Comparison of ENCODE assay signal across 20 cellular contexts in genomic region chr15:80747317-80748053, GRCh38. TPM values are rescaled to one million over a fixed set of nuclear protein-coding genes. Genes with fewer than 3 reads are reported as not detected.
A peak's percentile ranks its signal among the peaks of the same experiment; 100 is the strongest.
DNase-seq lines count a peak whose midpoint lies in the region; ATAC-seq and TF ChIP-seq lines count a peak whose summit lies in the region.
"Had no signal": no experiment of that assay in that cellular context is flagged by ENCODE, and none has a peak within 500 bp of the region (broad histone marks: within the 10 kb centered on the region; RNA-seq: fewer than 3 reads in every experiment).

No MANE protein-coding gene starts in this region.

- H3K27me3 ChIP-seq in WERI-Rb-1 (ENCODE audit: insufficient read depth, low read depth, severe bottlenecking) (no peaks in the 10 kb centered on the region), iPS-20b (ENCODE audit: insufficient read depth, low read length) (no peaks in the 10 kb centered on the region), aorta (ENCODE audit: control insufficient read depth in 1 of 2, insufficient read depth in 2 of 2, low read length in 1 of 2) (no peaks in the 10 kb centered on the region)
- no peaks in the 10 kb centered on the region for H3K27me3 ChIP-seq in CD8-positive, alpha-beta memory T cell (ENCODE audit: insufficient read depth, low read length, poor library complexity, severe bottlenecking)
- H3K27me3 ChIP-seq: heart right ventricle had no signal

- H3K9me3 ChIP-seq in WERI-Rb-1 (ENCODE audit: severe bottlenecking) (no peaks in the 10 kb centered on the region), iPS-20b (ENCODE audit: insufficient read depth, low read depth, low read length) (no peaks in the 10 kb centered on the region), aorta (ENCODE audit: control insufficient read depth, low read length) (no peaks in the 10 kb centered on the region)
- H3K9me3 ChIP-seq in CD8-positive, alpha-beta memory T cell (ENCODE audit: low read length): no peaks in the 10 kb centered on the region

- WGBS in aorta, 2 donors: 75 to 80% methylated on average over 16 of the region's 16 CpGs

- H3K4me1 ChIP-seq in iPS-20b (ENCODE audit: insufficient read depth, low read length) (peaks cover 25% of the 10 kb centered on the region), aorta (ENCODE audit: control insufficient read depth in 1 of 2, insufficient read depth in 2 of 2, low read length in 2 of 2) (no peaks in the 10 kb centered on the region)
- no peaks in the 10 kb centered on the region for H3K4me1 ChIP-seq in CD8-positive, alpha-beta memory T cell (ENCODE audit: insufficient read depth, low read length)
- H3K4me1 ChIP-seq: heart right ventricle had no signal

- 0 out of 2 replicates have a peak, but pooled peaks have one; percentile 6 for TF ChIP-seq CTCF in WERI-Rb-1 (IDR thresholded peaks at IDR 0.05; ENCODE audit: low read depth, low read length)

- CTCF ChIA-PET in CD8-positive, alpha-beta memory T cell (lab: Charles Lee): no interaction called here

- no peak overlapping the region for H3K4me3 ChIP-seq in WERI-Rb-1 (ENCODE audit: low read depth, low read length)
- H3K4me3 ChIP-seq in iPS-20b (ENCODE audit: low read length): peak overlapping the region; percentile 8; the same call in 1 of the 2 replicates
- peak overlapping the region; percentile 34 for H3K4me3 ChIP-seq in skeletal muscle cell (ENCODE audit: low read depth, low read length)
- no peak overlapping the region for H3K4me3 ChIP-seq in CD8-positive, alpha-beta memory T cell (ENCODE audit: low read length)
- no peak overlapping the region for H3K4me3 ChIP-seq in aorta (ENCODE audit: low read length in 2 of 2)
- H3K4me3 ChIP-seq: heart right ventricle had no signal

- no peak for ATAC-seq in aorta (ENCODE audit: low FRiP score)
- ATAC-seq: heart right ventricle had no signal

- intact Hi-C loops in aorta (cut with DNase I): no loop called here

- no peak overlapping the region for H3K9ac ChIP-seq in iPS-20b (ENCODE audit: low read depth, low read length)

- peaks cover 0 to 8% (median 0%) of the 10 kb centered on the region in 5 donors for H3K9me3 Mint-ChIP-seq in CD8-positive, alpha-beta memory T cell

- H3K4me3 Mint-ChIP-seq in CD8-positive, alpha-beta memory T cell: no peak overlapping the region
- H3K4me3 Mint-ChIP-seq: activated naive CD8-positive, alpha-beta T cell treated with anti-CD3 and anti-CD28 coated beads for 36 hours; memory B cell had no signal

- POLR2A ChIA-PET in CD8-positive, alpha-beta memory T cell (lab: Charles Lee): no interaction called here

- DNase-seq in NCI-H748 (lab: John Stamatoyannopoulos, UW; ENCODE audit: unreplicated experiment) (peak; percentile 51), NCI-H748 treated with DMSO at 0.1 percent for 48 hours (lab: John Stamatoyannopoulos, UW) (no peak), WERI-Rb-1 (no peak), skeletal muscle cell (ENCODE audit: low read depth) (no peak), NCI-H2029 treated with DMSO at 0.1 percent for 48 hours (lab: John Stamatoyannopoulos, UW) (no peak), aorta (no peak)
- DNase-seq in CD8-positive, alpha-beta memory T cell: no peak
- DNase-seq: activated CD4-positive, CD25-positive, alpha-beta regulatory T cell; activated naive CD8-positive, alpha-beta T cell treated with anti-CD3 and anti-CD28 coated beads for 36 hours; DMS79 treated with DMSO at 0.1 percent for 48 hours; effector CD4-positive, alpha-beta T cell; heart right ventricle; MM.1S; NCI-H187; SIG-M5; stimulated activated CD4-positive, alpha-beta T cell treated with anti-CD3 and anti-CD28 coated beads, Interleukin-12 subunit alpha, Interleukin-12 subunit beta, amount 100 ng/mL, for 4 hours had no signal

- peak overlapping the region in 1 of 8 donors; percentile 4 for H3K27ac Mint-ChIP-seq in CD8-positive, alpha-beta memory T cell
- H3K27ac Mint-ChIP-seq: activated naive CD8-positive, alpha-beta T cell treated with anti-CD3 and anti-CD28 coated beads for 36 hours; memory B cell had no signal

- no peak overlapping the region for H3K27ac ChIP-seq in WERI-Rb-1
- H3K27ac ChIP-seq in iPS-20b (ENCODE audit: low read length): no peak overlapping the region
- H3K27ac ChIP-seq in CD8-positive, alpha-beta memory T cell (ENCODE audit: low read depth, low read length): no peak overlapping the region
- H3K27ac ChIP-seq in aorta (ENCODE audit: low read depth in 1 of 2, low read length in 2 of 2): no peak overlapping the region
- H3K27ac ChIP-seq: C4-2B, heart right ventricle had no signal

- peaks cover 0 to 2% (median 0%) of the 10 kb centered on the region in 3 donors for H3K4me1 Mint-ChIP-seq in CD8-positive, alpha-beta memory T cell
- H3K4me1 Mint-ChIP-seq: activated naive CD8-positive, alpha-beta T cell treated with anti-CD3 and anti-CD28 coated beads for 36 hours; memory B cell had no signal

- H3K27me3 Mint-ChIP-seq in CD8-positive, alpha-beta memory T cell: no peaks in the 10 kb centered on the region
- H3K27me3 Mint-ChIP-seq: activated naive CD8-positive, alpha-beta T cell treated with anti-CD3 and anti-CD28 coated beads for 36 hours; memory B cell had no signal

- no peaks in the 10 kb centered on the region; the same call in 1 of the 2 replicates for H3K36me3 ChIP-seq in WERI-Rb-1
- H3K36me3 ChIP-seq in iPS-20b (ENCODE audit: insufficient read depth, low read depth, low read length): 0 out of 2 replicates have a peak, but pooled peaks cover 6% of the 10 kb centered on the region
- no peaks in the 10 kb centered on the region for H3K36me3 ChIP-seq in CD8-positive, alpha-beta memory T cell (ENCODE audit: insufficient read depth, low read length)
- H3K36me3 ChIP-seq in aorta (ENCODE audit: control insufficient read depth in 1 of 2, insufficient read depth in 2 of 2, low read length in 1 of 2): peaks cover 2 to 3% of the 10 kb centered on the region in 2 donors

- H3K36me3 Mint-ChIP-seq in CD8-positive, alpha-beta memory T cell: peaks cover 3 to 7% (median 6%) of the 10 kb centered on the region in 3 donors

RNA-seq across cellular contexts. Expression of gene CEMIP, which starts 31.7 kb away (rescaled TPM):
- not detected for total RNA-seq in CD8-positive, alpha-beta memory T cell
- not detected for polyA plus RNA-seq in CD8-positive, alpha-beta memory T cell
- total RNA-seq in aorta: 10 to 100 TPM in 1 of 2 donors, 1 to 10 TPM in 1; 7.5 to 12.1 TPM
- under 1 TPM; under 0.01 to 0.10 TPM for polyA plus RNA-seq in aorta
- total RNA-seq: activated CD8-positive, alpha-beta memory T cell treated with anti-CD3 and anti-CD28 coated beads for 36 hours; activated naive CD8-positive, alpha-beta T cell treated with anti-CD3 and anti-CD28 coated beads for 36 hours had no signal

RNA-seq across cellular contexts. Expression of gene ABHD17C, which starts 52.4 kb away (rescaled TPM):
- total RNA-seq in CD8-positive, alpha-beta memory T cell: 1 to 10 TPM; 5.6 to 6.3 TPM
- polyA plus RNA-seq in CD8-positive, alpha-beta memory T cell: 3.1 TPM
- total RNA-seq in aorta: 1 to 10 TPM; 4.2 to 8.3 TPM
- polyA plus RNA-seq in aorta: 1 to 10 TPM; 1.2 to 9.6 TPM

Comparison
In these comparisons a context has a peak if more than half of its experiments do, and no peak if none do; other contexts are left out.
1. H3K4me3 ChIP-seq: peak in iPS-20b (single experiment) and skeletal muscle cell (single experiment); none in WERI-Rb-1 (single experiment), CD8-positive, alpha-beta memory T cell (single experiment) and aorta (0 of 2).
2. RNA of gene CEMIP, which starts 31.7 kb away (total RNA-seq): 7.5 to 12.1 TPM in aorta; not detected in CD8-positive, alpha-beta memory T cell; every median in the first group is over 4 times any median in the second.